ENCODE assay signal across 28 cellular contexts in genomic region chr17:59916446-59916845, GRCh38.
"Had no signal": no experiment of that assay in that cellular context is flagged by ENCODE, and none has a peak within 500 bp of the region (broad histone marks: within the 10 kb centered on the region; RNA-seq: fewer than 3 reads in every experiment).

No MANE protein-coding gene starts in this region.

- H3K4me1 Mint-ChIP-seq: immature natural killer cell, neural crest cell had no signal

- ATAC-seq: effector memory CD8-positive, alpha-beta T cell; left ventricle myocardium superior; lower lobe of right lung; natural killer cell treated with Interleukin-12 subunit alpha and Interleukin-12 subunit beta and Interleukin-15 and Interleukin-18, amount 100 ng/mL, for 72 hours; right lobe of liver had no signal

- H3K4me3 ChIP-seq: coronary artery, esophagus squamous epithelium, lower lobe of right lung, right lobe of liver, smooth muscle cell, testis, tibial artery had no signal

- H3K9ac ChIP-seq: parathyroid adenoma had no signal

- H3K4me1 ChIP-seq: esophagus squamous epithelium, lower lobe of right lung, parathyroid adenoma, right lobe of liver, testis, tibial artery had no signal

- H3K27ac Mint-ChIP-seq: effector memory CD8-positive, alpha-beta T cell; natural killer cell treated with Interleukin-12 subunit alpha and Interleukin-12 subunit beta and Interleukin-15 and Interleukin-18, amount 100 ng/mL, for 72 hours; progenitor cell of endocrine pancreas; type B pancreatic cell had no signal

- H3K27ac ChIP-seq: coronary artery, esophagus squamous epithelium, lower lobe of right lung, parathyroid adenoma, right lobe of liver, testis, tibial artery had no signal

- DNase-seq: dermis blood vessel endothelial cell; effector memory CD8-positive, alpha-beta T cell; erythroblast; esophagus squamous epithelium; foreskin melanocyte; hypothalamus; immature natural killer cell; islet precursor cell; left ventricle myocardium superior; lower lobe of right lung; naive B cell; right lobe of liver; stimulated activated CD4-positive, alpha-beta T cell treated with anti-CD3 and anti-CD28 coated beads, Interleukin-12 subunit alpha, Interleukin-12 subunit beta, amount 100 ng/mL, for 4 hours; stimulated activated CD4-positive, alpha-beta T cell treated with anti-CD3 and anti-CD28 coated beads, Interleukin-1b, Interleukin-23, amount 100 ng/mL, for 48 hours; stimulated activated CD4-positive, alpha-beta T cell treated with anti-CD3 and anti-CD28 coated beads, Interleukin-4, amount 100 ng/mL, for 1 hour; stimulated activated CD8-positive, alpha-beta memory T cell treated with anti-CD3 and anti-CD28 coated beads, Interleukin-4, amount 100 ng/mL, for 48 hours; stimulated activated naive CD4-positive, alpha-beta T cell; substantia nigra; testis; tibial artery had no signal

- H3K4me3 Mint-ChIP-seq: effector memory CD8-positive, alpha-beta T cell; immature natural killer cell; naive B cell; natural killer cell treated with Interleukin-12 subunit alpha and Interleukin-12 subunit beta and Interleukin-15 and Interleukin-18, amount 100 ng/mL, for 72 hours; neural crest cell; type B pancreatic cell had no signal

- H3K9me3 Mint-ChIP-seq: effector memory CD8-positive, alpha-beta T cell; immature natural killer cell; naive B cell; natural killer cell treated with Interleukin-12 subunit alpha and Interleukin-12 subunit beta and Interleukin-15 and Interleukin-18, amount 100 ng/mL, for 72 hours; neural crest cell; type B pancreatic cell had no signal

- H3K9me3 ChIP-seq: esophagus squamous epithelium, lower lobe of right lung, right lobe of liver, testis, tibial artery had no signal

- FAIRE-seq: endometrium had no signal

- H2AFZ ChIP-seq: parathyroid adenoma had no signal

- H3K27me3 ChIP-seq: esophagus squamous epithelium, right lobe of liver, testis, tibial artery had no signal

- H3K27me3 Mint-ChIP-seq: effector memory CD8-positive, alpha-beta T cell; naive B cell; natural killer cell treated with Interleukin-12 subunit alpha and Interleukin-12 subunit beta and Interleukin-15 and Interleukin-18, amount 100 ng/mL, for 72 hours; progenitor cell of endocrine pancreas; type B pancreatic cell had no signal

- H3K4me2 ChIP-seq: smooth muscle cell had no signal
